1 cellular context compared by ENCODE assay signal in genomic region chr19:4142916-4143315, GRCh38.
TF ChIP-seq lines count a peak whose summit lies in the region.

No MANE protein-coding gene starts in this region.

TF ChIP-seq in HepG2, 621 proteins besides CTCF, POLR2A, EP300 and RAD21:
- TF ChIP-seq KDM1A (CRISPR knock-in tag; IDR thresholded peaks at IDR 0.05) (peak; percentile 26; the same call in 1 of the 2 replicates), ZNF121 (CRISPR knock-in tag; IDR thresholded peaks at IDR 0.05) (peak; percentile 95), ZNF770 (CRISPR knock-in tag; IDR thresholded peaks at IDR 0.05) (peak; percentile 71), ZMYM3 (CRISPR knock-in tag; IDR thresholded peaks at IDR 0.05) (0 out of 2 replicates have a peak, but pooled peaks have one; percentile 20)
